19 cellular contexts compared by ENCODE assay signal in genomic region chr2:46825231-46825957, GRCh38.
DNase-seq lines count a peak whose midpoint lies in the region; FAIRE-seq and TF ChIP-seq lines count a peak whose summit lies in the region.
"Had no signal": no experiment of that assay in that cellular context is flagged by ENCODE, and none has a peak within 500 bp of the region (broad histone marks: within the 10 kb centered on the region; RNA-seq: fewer than 3 reads in every experiment).

No MANE protein-coding gene starts in this region.

- peak; percentile 34 for DNase-seq in activated CD8-positive, alpha-beta memory T cell treated with anti-CD3 and anti-CD28 coated beads, Interleukin-2, amount 50 U/mL, for 48 hours
- DNase-seq in activated CD8-positive, alpha-beta memory T cell treated with anti-CD3 and anti-CD28 coated beads for 24 hours, result no peak
- DNase-seq in brain microvascular endothelial cell, result no peak
- DNase-seq in mesenteric fat pad (ENCODE audit: low spot score), result peak; percentile 77
- DNase-seq in ureter (ENCODE audit: low spot score), result peak; percentile 39
- no peak for DNase-seq in DMS 273 treated with DMSO at 0.1 percent for 48 hours (lab: John Stamatoyannopoulos, UW)
- no peak for DNase-seq in DMS53 (lab: John Stamatoyannopoulos, UW)
- DNase-seq in D721Med (ENCODE audit: insufficient read length, low spot score), result no peak
- DNase-seq: CD8-positive, alpha-beta memory T cell; DMS153; H9; NCI-H1105; NCI-H1694; NCI-H2107; NCI-H2227 treated with DMSO at 0.1 percent for 48 hours; NCI-H526 treated with DMSO at 0.1 percent for 48 hours; NK-92 treated with Interleukin-12 subunit alpha and Interleukin-12 subunit beta, amount 100 ng/mL, for 24 hours; SHP77 had no signal

- no peaks in the 10 kb centered on the region for H3K27me3 ChIP-seq in brain microvascular endothelial cell (replicated peaks)
- H3K27me3 ChIP-seq: BLaER1 treated with 17β-estradiol and CSF1 and Interleukin-3, amounts not matched to agents 10 nM and 100 nM had no signal

- H3K36me3 ChIP-seq in brain microvascular endothelial cell (replicated peaks), result no peaks in the 10 kb centered on the region
- H3K36me3 ChIP-seq: BLaER1 treated with 17β-estradiol and CSF1 and Interleukin-3, amounts not matched to agents 10 nM and 100 nM had no signal

- in situ Hi-C loops in brain microvascular endothelial cell (cut with HindIII; ENCODE audit: low pct_ligation_motif_present, low sequenced_read_pairs), result no loop called here

- TF ChIP-seq CTCF in brain microvascular endothelial cell (IDR thresholded peaks at IDR 0.05; ENCODE audit: low read depth, low read length, missing control alignments) (no peak), D721Med (IDR thresholded peaks at IDR 0.05; ENCODE audit: insufficient read depth, missing control alignments) (no peak)

- FAIRE-seq in D721Med (lab: Jason Lieb, UNC), result no peak

- H3K4me3 ChIP-seq in brain microvascular endothelial cell (ENCODE audit: low read depth, low read length), result no peak overlapping the region
- H3K4me3 ChIP-seq: BLaER1 treated with 17β-estradiol and CSF1 and Interleukin-3, amounts not matched to agents 10 nM and 100 nM had no signal

- peak overlapping the region; percentile 33 for H3K27ac ChIP-seq in brain microvascular endothelial cell
- H3K27ac ChIP-seq: BLaER1 treated with 17β-estradiol and CSF1 and Interleukin-3, amounts not matched to agents 10 nM and 100 nM had no signal

Comparison
In these comparisons a context has a peak if more than half of its experiments do, and no peak if none do; other contexts are left out.
1. DNase-seq: peak in activated CD8-positive, alpha-beta memory T cell treated with anti-CD3 and anti-CD28 coated beads, Interleukin-2, amount 50 U/mL, for 48 hours (single experiment), mesenteric fat pad (single experiment) and ureter (single experiment); none in activated CD8-positive, alpha-beta memory T cell treated with anti-CD3 and anti-CD28 coated beads for 24 hours (single experiment), brain microvascular endothelial cell (single experiment), DMS 273 treated with DMSO at 0.1 percent for 48 hours (single experiment), DMS53 (single experiment) and D721Med (single experiment).